In genomic region chr15:69551391-69552056, GRCh38 we compare ENCODE assay signal across 18 cellular contexts.
"Had no signal": no experiment of that assay in that cellular context is flagged by ENCODE, and none has a peak within 500 bp of the region (broad histone marks: within the 10 kb centered on the region; RNA-seq: fewer than 3 reads in every experiment).

No MANE protein-coding gene starts in this region.

- FAIRE-seq: frontal cortex, islet of Langerhans had no signal

- H3K4me3 ChIP-seq: breast epithelium, left ventricle myocardium inferior, right lobe of liver, tibial nerve, uterus had no signal

- H3K27me3 ChIP-seq: breast epithelium, right lobe of liver, tibial nerve, uterus had no signal

- DNase-seq: activated CD4-positive, alpha-beta T cell treated with anti-CD3 and anti-CD28 coated beads for 4 hours; activated CD4-positive, alpha-beta T cell treated with anti-CD3 and anti-CD28 coated beads, Interleukin-2, amount 50 U/mL, for 4 hours; activated naive CD4-positive, alpha-beta T cell; activated T-cell treated with anti-CD3 and anti-CD28 coated beads for 4 hours; activated T-cell treated with anti-CD3 and anti-CD28 coated beads, Interleukin-2, amount 50 U/mL, for 72 hours; left ventricle myocardium inferior; nephron progenitor cell; right lobe of liver; stimulated activated CD4-positive, alpha-beta T cell treated with anti-CD3 and anti-CD28 coated beads, Interleukin-2, amount 100 ng/mL, for 48 hours; stimulated activated naive CD4-positive, alpha-beta T cell treated with Interleukin-2 at 50 U/mL for 16 hours; uterus had no signal

- ATAC-seq: activated naive CD4-positive, alpha-beta T cell treated with anti-CD3 and anti-CD28 coated beads, Interleukin-2, amount 50 U/mL, for 72 hours; activated T-cell treated with anti-CD3 and anti-CD28 coated beads, Interleukin-2, amount 50 U/mL, for 72 hours; right lobe of liver had no signal

- H3K4me1 ChIP-seq: breast epithelium, uterus had no signal

- H3K27ac ChIP-seq: breast epithelium, epithelial cell of prostate, left ventricle myocardium inferior, neutrophil, right lobe of liver, tibial nerve, uterus had no signal

- H3K9me3 ChIP-seq: neutrophil, right lobe of liver, uterus had no signal

- H3K36me3 ChIP-seq: breast epithelium, left ventricle myocardium inferior, neutrophil, right lobe of liver, tibial nerve, uterus had no signal
